In genomic region chr20:41340327-41341055, GRCh38 we compare ENCODE assay signal across 8 cellular contexts. TPM values are rescaled to one million over a fixed set of nuclear protein-coding genes. Genes with fewer than 3 reads are reported as not detected.
DNase-seq lines count a peak whose midpoint lies in the region; ATAC-seq and TF ChIP-seq lines count a peak whose summit lies in the region.

A gene with protein sequence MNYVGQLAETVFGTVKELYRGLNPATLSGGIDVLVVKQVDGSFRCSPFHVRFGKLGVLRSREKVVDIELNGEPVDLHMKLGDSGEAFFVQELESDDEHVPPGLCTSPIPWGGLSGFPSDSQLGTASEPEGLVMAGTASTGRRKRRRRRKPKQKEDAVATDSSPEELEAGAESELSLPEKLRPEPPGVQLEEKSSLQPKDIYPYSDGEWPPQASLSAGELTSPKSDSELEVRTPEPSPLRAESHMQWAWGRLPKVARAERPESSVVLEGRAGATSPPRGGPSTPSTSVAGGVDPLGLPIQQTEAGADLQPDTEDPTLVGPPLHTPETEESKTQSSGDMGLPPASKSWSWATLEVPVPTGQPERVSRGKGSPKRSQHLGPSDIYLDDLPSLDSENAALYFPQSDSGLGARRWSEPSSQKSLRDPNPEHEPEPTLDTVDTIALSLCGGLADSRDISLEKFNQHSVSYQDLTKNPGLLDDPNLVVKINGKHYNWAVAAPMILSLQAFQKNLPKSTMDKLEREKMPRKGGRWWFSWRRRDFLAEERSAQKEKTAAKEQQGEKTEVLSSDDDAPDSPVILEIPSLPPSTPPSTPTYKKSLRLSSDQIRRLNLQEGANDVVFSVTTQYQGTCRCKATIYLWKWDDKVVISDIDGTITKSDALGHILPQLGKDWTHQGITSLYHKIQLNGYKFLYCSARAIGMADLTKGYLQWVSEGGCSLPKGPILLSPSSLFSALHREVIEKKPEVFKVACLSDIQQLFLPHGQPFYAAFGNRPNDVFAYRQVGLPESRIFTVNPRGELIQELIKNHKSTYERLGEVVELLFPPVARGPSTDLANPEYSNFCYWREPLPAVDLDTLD (plus strand): TSS chr20:41340821. CDS start chr20:41345804, 4,983 bp downstream.

- POLR2A ChIA-PET in HEK293T (lab: Yijun Ruan, JAX) = no interaction called here
- POLR2A ChIA-PET in activated CD4-positive, alpha-beta memory T cell treated with anti-CD3 and anti-CD28 coated beads for 36 hours (lab: Charles Lee) = no interaction called here

- peaks cover 7% of the 10 kb centered on the region for H3K27me3 Mint-ChIP-seq in activated CD4-positive, alpha-beta memory T cell treated with anti-CD3 and anti-CD28 coated beads for 36 hours
- peaks cover 8 to 22% of the 10 kb centered on the region in 2 donors for H3K27me3 Mint-ChIP-seq in effector memory CD8-positive, alpha-beta T cell

- H3K36me3 Mint-ChIP-seq in activated CD4-positive, alpha-beta memory T cell treated with anti-CD3 and anti-CD28 coated beads for 36 hours = no peaks in the 10 kb centered on the region
- peaks cover 5% of the 10 kb centered on the region for H3K36me3 Mint-ChIP-seq in effector memory CD8-positive, alpha-beta T cell (ENCODE audit: insufficient read depth)

- peaks cover 5% of the 10 kb centered on the region for H3K4me1 Mint-ChIP-seq in activated CD4-positive, alpha-beta memory T cell treated with anti-CD3 and anti-CD28 coated beads for 36 hours (ENCODE audit: low read depth)
- H3K4me1 Mint-ChIP-seq in effector memory CD8-positive, alpha-beta T cell (ENCODE audit: low read depth in 2 of 2) = peaks cover 10 to 11% of the 10 kb centered on the region in 2 donors

- H3K9me3 Mint-ChIP-seq in activated CD4-positive, alpha-beta memory T cell treated with anti-CD3 and anti-CD28 coated beads for 36 hours = no peaks in the 10 kb centered on the region
- no peaks in the 10 kb centered on the region for H3K9me3 Mint-ChIP-seq in effector memory CD8-positive, alpha-beta T cell

- ATAC-seq in effector memory CD8-positive, alpha-beta T cell (replicated peaks) = peak; percentile 62
- ATAC-seq in HG02571 (IDR thresholded peaks at IDR 0.05; ENCODE audit: unreplicated experiment) = no peak

- no peak within 1 kb of the TSS for H3K27ac Mint-ChIP-seq in activated CD4-positive, alpha-beta memory T cell treated with anti-CD3 and anti-CD28 coated beads for 36 hours
- peak within 1 kb of the TSS; percentile 88 for H3K27ac Mint-ChIP-seq in effector memory CD8-positive, alpha-beta T cell

- DNase-seq in COLO829 (ENCODE audit: low spot score) (peak; percentile 93), HEK293T (ENCODE audit: extremely low spot score) (peak; percentile 96), NCI-H526 treated with DMSO at 0.1 percent for 48 hours (lab: John Stamatoyannopoulos, UW) (peak; percentile 88), lung microvascular endothelial cell (ENCODE audit: low read depth in 2 of 2) (peak; percentile 62 to 65)
- DNase-seq in activated CD4-positive, alpha-beta memory T cell treated with anti-CD3 and anti-CD28 coated beads for 36 hours = peak; percentile 77
- peak in 2 of 3 experiments; percentile 6 to 10 for DNase-seq in effector memory CD8-positive, alpha-beta T cell
- peak; percentile 24 to 31 (median 25) for DNase-seq in stimulated activated CD4-positive, alpha-beta T cell treated with anti-CD3 and anti-CD28 coated beads, TNF-alpha, amount 100 ng/mL, for 4 hours (ENCODE audit: low read depth in 3 of 3)

- CTCF ChIA-PET in HEK293T (lab: Yijun Ruan, JAX) = interaction anchor here (0.6 to 2.9 kb wide), 16 partner anchors 9 to 375 kb away, joined by 3 to 23 read pairs (median 4); no protein-coding TSS in a partner anchor
- CTCF ChIA-PET in activated CD4-positive, alpha-beta memory T cell treated with anti-CD3 and anti-CD28 coated beads for 36 hours (lab: Charles Lee) = interaction anchor here (0.7 to 6.5 kb wide), 15 partner anchors 11 to 374 kb away, joined by 3 to 95 read pairs (median 5); partner anchors contain the start of gene PLCG1

- peak within 1 kb of the TSS; percentile 63 for H3K4me3 Mint-ChIP-seq in activated CD4-positive, alpha-beta memory T cell treated with anti-CD3 and anti-CD28 coated beads for 36 hours
- peak within 1 kb of the TSS; percentile 76 to 91 for H3K4me3 Mint-ChIP-seq in effector memory CD8-positive, alpha-beta T cell

- intact Hi-C loops in activated CD4-positive, alpha-beta memory T cell treated with anti-CD3 and anti-CD28 coated beads for 36 hours (cut with micrococcal nuclease) = loop anchor here (1.0 to 5.0 kb wide), 6 partner anchors 23 to 372 kb away; partner anchors contain the start of gene ZHX3

TF ChIP-seq in HEK293T, 16 proteins besides CTCF, POLR2A, EP300 and RAD21:
- TF ChIP-seq CTBP1 (IDR thresholded peaks at IDR 0.05; ENCODE audit: borderline replicate concordance) = no peak
- TF ChIP-seq SP1 (IDR thresholded peaks at IDR 0.05) = no peak
- peak; percentile 65; the same call in 1 of the 2 replicates for TF ChIP-seq ELF4 (IDR thresholded peaks at IDR 0.05)
- 0 out of 2 replicates have a peak, but pooled peaks have one; percentile 17 for TF ChIP-seq HDGF (IDR thresholded peaks at IDR 0.05; ENCODE audit: borderline replicate concordance)
- no peak for TF ChIP-seq L3MBTL2 (conservative IDR thresholded peaks at IDR 0.05)
- no peak for TF ChIP-seq NFRKB (IDR thresholded peaks at IDR 0.05)

RNA-seq across cellular contexts. Expression of the gene that starts here (rescaled TPM):
- under 1 TPM; 0.77 to 0.97 TPM for total RNA-seq in activated CD4-positive, alpha-beta memory T cell treated with anti-CD3 and anti-CD28 coated beads for 36 hours
- under 0.01 and 0.65 TPM in 2 replicates for total RNA-seq in lung microvascular endothelial cell

Comparison
In these comparisons a context has a peak if more than half of its experiments do, and no peak if none do; other contexts are left out.
1. Peak in DNase-seq in activated CD4-positive, alpha-beta memory T cell treated with anti-CD3 and anti-CD28 coated beads for 36 hours; RNA of the gene not detected or under 1 TPM.
2. Peak in DNase-seq in lung microvascular endothelial cell; RNA of the gene not detected or under 1 TPM.
3. DNase-seq: peak in every context shown above with its lines; median percentile 96 in HEK293T; 93 in COLO829; 88 in NCI-H526 treated with DMSO at 0.1 percent for 48 hours; 77 in activated CD4-positive, alpha-beta memory T cell treated with anti-CD3 and anti-CD28 coated beads for 36 hours; 64 in lung microvascular endothelial cell; 25 in stimulated activated CD4-positive, alpha-beta T cell treated with anti-CD3 and anti-CD28 coated beads, TNF-alpha, amount 100 ng/mL, for 4 hours; 8 in effector memory CD8-positive, alpha-beta T cell.